Comparison of ENCODE assay signal across 10 cellular contexts in the genomic region with DNA sequence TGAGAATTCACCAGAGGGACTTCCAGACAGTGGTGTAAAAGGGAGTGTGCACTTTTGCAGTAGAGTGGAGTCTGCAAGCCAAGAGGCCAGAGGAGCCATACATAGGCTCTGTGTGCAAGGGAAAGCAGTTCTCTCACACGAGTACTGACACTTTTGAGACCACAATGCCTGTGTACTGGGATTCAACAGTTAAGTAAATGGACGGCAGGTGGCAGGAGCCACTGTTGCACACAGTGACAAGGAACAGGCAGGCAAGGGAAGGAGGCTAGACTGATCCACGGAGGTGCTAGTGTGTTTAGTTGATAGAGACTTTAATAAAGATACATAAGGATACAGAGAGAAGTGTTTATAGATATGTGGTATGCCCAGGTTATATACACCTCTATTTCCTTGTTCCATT.
DNase-seq lines count a peak whose midpoint lies in the region; ATAC-seq and TF ChIP-seq lines count a peak whose summit lies in the region.
"Had no signal": no experiment of that assay in that cellular context is flagged by ENCODE, and none has a peak within 500 bp of the region (broad histone marks: within the 10 kb centered on the region; RNA-seq: fewer than 3 reads in every experiment).

No MANE protein-coding gene starts in this region.

- H3K27ac ChIP-seq in heart left ventricle (peak overlapping the region in 10 of 12 donors; percentile 39 to 83 (median 67)), angular gyrus (ENCODE audit: low read depth, low read length) (peak overlapping the region; percentile 74), upper lobe of right lung (peak overlapping the region; percentile 72)

- H3K4me3 ChIP-seq in heart left ventricle = no peak overlapping the region
- no peak overlapping the region for H3K4me3 ChIP-seq in upper lobe of right lung
- H3K4me3 ChIP-seq: prostate gland had no signal

- intact Hi-C loops in heart left ventricle (cut with DNase I) (loop anchor here in 4 of 10 donors (5.0 to 10.0 kb wide), 2 partner anchors 62 to 104 kb away; no protein-coding TSS in a partner anchor), Right ventricle myocardium superior (cut with DNase I) (no loop called here), upper lobe of right lung (cut with DNase I) (no loop called here)

- peaks cover 30 to 100% (median 88%) of the 10 kb centered on the region in 12 donors for H3K4me1 ChIP-seq in heart left ventricle
- H3K4me1 ChIP-seq in upper lobe of right lung = peaks cover 59% of the 10 kb centered on the region

- no peak for TF ChIP-seq POLR2A in heart left ventricle (IDR thresholded peaks at IDR 0.05)

- DNase-seq in heart left ventricle (no peak), Right ventricle myocardium superior (no peak), left kidney (ENCODE audit: low read depth, low spot score) (peak; percentile 36), upper lobe of right lung (no peak), islet precursor cell (no peak), HuH-7 (ENCODE audit: low spot score) (no peak), OCI-M2 (lab: John Stamatoyannopoulos, UW; ENCODE audit: unreplicated experiment) (no peak)
- DNase-seq: DMS79 treated with DMSO at 0.1 percent for 48 hours had no signal

- H3K36me3 ChIP-seq in heart left ventricle (no peaks in the 10 kb centered on the region), upper lobe of right lung (no peaks in the 10 kb centered on the region)
- H3K36me3 ChIP-seq: prostate gland had no signal

- TF ChIP-seq CTCF in heart left ventricle (IDR thresholded peaks at IDR 0.05) = peak in 8 of 12 donors; percentile 7 to 34 (median 15)
- TF ChIP-seq CTCF in upper lobe of right lung (IDR thresholded peaks at IDR 0.05) = peak; percentile 19

- no peaks in the 10 kb centered on the region for H3K9me3 ChIP-seq in heart left ventricle
- no peaks in the 10 kb centered on the region for H3K9me3 ChIP-seq in upper lobe of right lung
- H3K9me3 ChIP-seq: prostate gland had no signal

- ATAC-seq in heart left ventricle (peak in 1 of 4 donors; percentile 9), Right ventricle myocardium superior (ENCODE audit: poor library complexity) (no peak), upper lobe of right lung (peak; percentile 32)

- H3K27me3 ChIP-seq in heart left ventricle (no peaks in the 10 kb centered on the region), upper lobe of right lung (no peaks in the 10 kb centered on the region)

- WGBS in heart left ventricle, 4 donors = 36 to 55% (median 43%) methylated on average over 3 of the region's 3 CpGs
